ENCODE assay signal across 30 cellular contexts in genomic region chr3:133832802-133833144, GRCh38.
"Had no signal": no experiment of that assay in that cellular context is flagged by ENCODE, and none has a peak within 500 bp of the region (broad histone marks: within the 10 kb centered on the region; RNA-seq: fewer than 3 reads in every experiment).

No MANE protein-coding gene starts in this region.

- H3K27me3 ChIP-seq: brain microvascular endothelial cell, colonic mucosa had no signal

- H3K27ac Mint-ChIP-seq: activated CD4-positive, alpha-beta memory T cell treated with anti-CD3 and anti-CD28 coated beads for 36 hours; activated CD4-positive, alpha-beta T cell treated with anti-CD3 and anti-CD28 coated beads for 36 hours; activated CD4-positive, alpha-beta T cell treated with anti-CD3 and anti-CD28 coated beads, Interleukin-2, amount 10 ng/mL, durations not matched to agents 24 days and 14 days; activated CD8-positive, alpha-beta T cell treated with anti-CD3 and anti-CD28 coated beads, Interleukin-2, amount 10 ng/mL, durations not matched to agents 7 days and 5 days; activated naive CD8-positive, alpha-beta T cell; activated T-helper 17 cell treated with anti-CD3 and anti-CD28 coated beads, Interleukin-2, amount 50 U/mL, for 72 hours; T-helper 17 cell; T-helper 2 cell treated with Interferon-gamma antibody and Interleukin-4, amounts not matched to agents 5 μg/mL and 100 μg/mL, for 36 hours had no signal

- H3K9me3 ChIP-seq: colonic mucosa had no signal

- ATAC-seq: activated CD4-positive, alpha-beta T cell treated with anti-CD3 and anti-CD28 coated beads for 36 hours; activated CD8-positive, alpha-beta T cell treated with anti-CD3 and anti-CD28 coated beads, Interleukin-2, amount 10 ng/mL, durations not matched to agents 7 days and 5 days; activated T-helper 17 cell treated with anti-CD3 and anti-CD28 coated beads, Interleukin-2, amount 50 U/mL, for 72 hours; T-helper 17 cell had no signal

- DNase-seq: activated CD4-positive, alpha-beta memory T cell treated with anti-CD3 and anti-CD28 coated beads for 36 hours; activated CD4-positive, alpha-beta T cell treated with anti-CD3 and anti-CD28 coated beads for 36 hours; activated CD4-positive, alpha-beta T cell treated with anti-CD3 and anti-CD28 coated beads, Interleukin-2, amount 10 ng/mL, durations not matched to agents 24 days and 14 days; activated CD4-positive, CD25-positive, alpha-beta regulatory T cell; activated CD4-positive, CD25-positive, alpha-beta regulatory T cell treated with anti-CD3 and anti-CD28 coated beads, Interleukin-2, amount 50 U/mL, for 72 hours; activated CD8-positive, alpha-beta T cell treated with anti-CD3 and anti-CD28 coated beads, Interleukin-2, amount 10 ng/mL, durations not matched to agents 7 days and 5 days; activated effector memory CD4-positive, alpha-beta T cell treated with Interleukin-2 at 50 U/mL for 16 hours; activated gamma-delta T cell treated with Interleukin-2 at 50 U/mL for 16 hours; activated naive CD4-positive, alpha-beta T cell treated with anti-CD3 and anti-CD28 coated beads, Interleukin-2, amount 50 U/mL, for 16 hours; activated naive CD4-positive, alpha-beta T cell treated with Interleukin-2 at 50 U/mL for 16 hours; activated T-cell treated with anti-CD3 and anti-CD28 coated beads, Interleukin-2, amount 50 U/mL, for 4 hours; amniotic stem cell; anterior cingulate cortex; brain microvascular endothelial cell; central memory CD4-positive, alpha-beta T cell; cerebellar nuclear complex; effector CD8-positive, alpha-beta T cell; foreskin fibroblast; T-helper 1 cell; T-helper 17 cell; T1000 had no signal

- H3K27me3 Mint-ChIP-seq: activated CD4-positive, alpha-beta memory T cell treated with anti-CD3 and anti-CD28 coated beads for 36 hours; activated CD4-positive, alpha-beta T cell treated with anti-CD3 and anti-CD28 coated beads for 36 hours; activated CD4-positive, alpha-beta T cell treated with anti-CD3 and anti-CD28 coated beads, Interleukin-2, amount 10 ng/mL, durations not matched to agents 24 days and 14 days; activated naive CD8-positive, alpha-beta T cell had no signal

- H3K9me3 Mint-ChIP-seq: activated CD4-positive, alpha-beta memory T cell treated with anti-CD3 and anti-CD28 coated beads for 36 hours; activated CD4-positive, alpha-beta T cell treated with anti-CD3 and anti-CD28 coated beads, Interleukin-2, amount 10 ng/mL, durations not matched to agents 24 days and 14 days; activated T-cell treated with anti-CD3 and anti-CD28 coated beads, Interleukin-2, amount 50 U/mL, for 4 hours; activated T-helper 17 cell treated with anti-CD3 and anti-CD28 coated beads, Interleukin-2, amount 50 U/mL, for 72 hours; T-helper 2 cell treated with Interferon-gamma antibody and Interleukin-4, amounts not matched to agents 5 μg/mL and 100 μg/mL, for 36 hours had no signal

- H3K36me3 ChIP-seq: brain microvascular endothelial cell, colonic mucosa had no signal

- H3K27ac ChIP-seq: brain microvascular endothelial cell, colonic mucosa, epithelial cell of prostate had no signal

- H3K4me3 Mint-ChIP-seq: activated CD4-positive, alpha-beta memory T cell treated with anti-CD3 and anti-CD28 coated beads for 36 hours; activated CD4-positive, alpha-beta T cell treated with anti-CD3 and anti-CD28 coated beads for 36 hours; activated CD4-positive, alpha-beta T cell treated with anti-CD3 and anti-CD28 coated beads, Interleukin-2, amount 10 ng/mL, durations not matched to agents 24 days and 14 days; activated CD8-positive, alpha-beta T cell treated with anti-CD3 and anti-CD28 coated beads, Interleukin-2, amount 10 ng/mL, durations not matched to agents 7 days and 5 days; activated naive CD8-positive, alpha-beta T cell; activated T-cell treated with anti-CD3 and anti-CD28 coated beads, Interleukin-2, amount 50 U/mL, for 4 hours; activated T-helper 17 cell treated with anti-CD3 and anti-CD28 coated beads, Interleukin-2, amount 50 U/mL, for 72 hours; T-helper 17 cell; T-helper 2 cell treated with Interferon-gamma antibody and Interleukin-4, amounts not matched to agents 5 μg/mL and 100 μg/mL, for 36 hours had no signal

- H3K36me3 Mint-ChIP-seq: activated CD4-positive, alpha-beta memory T cell treated with anti-CD3 and anti-CD28 coated beads for 36 hours; activated naive CD8-positive, alpha-beta T cell had no signal

- H3K4me3 ChIP-seq: colonic mucosa had no signal

- H3K4me1 ChIP-seq: colonic mucosa had no signal

- FAIRE-seq: astrocyte, endometrium, endothelial cell of umbilical vein, frontal cortex had no signal

- H3K4me1 Mint-ChIP-seq: activated CD4-positive, alpha-beta T cell treated with anti-CD3 and anti-CD28 coated beads for 36 hours; activated CD4-positive, alpha-beta T cell treated with anti-CD3 and anti-CD28 coated beads, Interleukin-2, amount 10 ng/mL, durations not matched to agents 24 days and 14 days; activated T-helper 17 cell treated with anti-CD3 and anti-CD28 coated beads, Interleukin-2, amount 50 U/mL, for 72 hours had no signal
